ENCODE assay signal across 18 cellular contexts in the genomic region with DNA sequence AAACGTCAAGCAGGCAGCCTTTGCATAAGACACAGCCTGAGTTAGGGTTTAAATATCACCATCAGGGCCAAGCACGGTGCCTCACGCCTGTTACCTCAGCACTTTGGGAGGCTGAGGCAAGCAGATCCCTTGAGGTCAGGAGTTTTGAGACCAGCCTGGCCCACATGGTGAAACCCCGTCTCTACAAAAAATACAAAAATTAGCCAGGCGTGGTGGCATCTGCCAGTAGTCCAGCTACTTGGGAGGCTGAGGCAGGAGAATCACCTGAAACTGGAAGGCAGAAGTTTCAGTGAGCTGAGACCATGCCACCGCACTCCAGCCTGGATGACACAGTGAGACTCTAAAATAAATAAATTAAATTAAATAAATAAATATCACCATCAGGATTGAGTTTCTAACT.
"Had no signal": no experiment of that assay in that cellular context is flagged by ENCODE, and none has a peak within 500 bp of the region (broad histone marks: within the 10 kb centered on the region; RNA-seq: fewer than 3 reads in every experiment).

No MANE protein-coding gene starts in this region.

- H3K36me3 ChIP-seq: cardiac muscle cell, heart left ventricle, ovary had no signal

- DNase-seq: activated CD4-positive, alpha-beta memory T cell treated with anti-CD3 and anti-CD28 coated beads for 36 hours; activated CD4-positive, alpha-beta T cell treated with anti-CD3 and anti-CD28 coated beads for 1 hour; activated CD8-positive, alpha-beta memory T cell treated with anti-CD3 and anti-CD28 coated beads, Interleukin-2, amount 50 U/mL, for 4 hours; activated naive CD4-positive, alpha-beta T cell treated with Interleukin-2 at 50 U/mL for 16 hours; effector CD4-positive, alpha-beta T cell; heart left ventricle; mammary epithelial cell; mucosa of descending colon; ovary; stimulated activated CD4-positive, alpha-beta T cell treated with anti-CD3 and anti-CD28 coated beads, Interleukin-4, amount 100 ng/mL, for 1 hour; stimulated activated CD8-positive, alpha-beta memory T cell treated with anti-CD3 and anti-CD28 coated beads, Interleukin-4, amount 100 ng/mL, for 48 hours; stimulated activated naive CD8-positive, alpha-beta T cell treated with anti-CD3 and anti-CD28 coated beads, Interleukin-15, amount 100 ng/mL, for 72 hours; testis had no signal

- H3K27ac ChIP-seq: cardiac muscle cell, coronary artery, heart left ventricle, ovary had no signal

- H3K27ac Mint-ChIP-seq: activated CD4-positive, alpha-beta memory T cell treated with anti-CD3 and anti-CD28 coated beads for 36 hours; stimulated activated naive CD8-positive, alpha-beta T cell treated with anti-CD3 and anti-CD28 coated beads, Interleukin-15, amount 100 ng/mL, for 72 hours had no signal

- H3K4me3 Mint-ChIP-seq: activated CD4-positive, alpha-beta memory T cell treated with anti-CD3 and anti-CD28 coated beads for 36 hours; stimulated activated naive CD8-positive, alpha-beta T cell treated with anti-CD3 and anti-CD28 coated beads, Interleukin-15, amount 100 ng/mL, for 72 hours had no signal

- H3K27me3 ChIP-seq: cardiac muscle cell, heart left ventricle, ovary, testis had no signal

- FAIRE-seq: astrocyte, endothelial cell of umbilical vein, islet of Langerhans had no signal

- H3K27me3 Mint-ChIP-seq: activated CD4-positive, alpha-beta memory T cell treated with anti-CD3 and anti-CD28 coated beads for 36 hours; stimulated activated naive CD8-positive, alpha-beta T cell treated with anti-CD3 and anti-CD28 coated beads, Interleukin-15, amount 100 ng/mL, for 72 hours had no signal

- ATAC-seq: heart left ventricle; mucosa of descending colon; stimulated activated naive CD8-positive, alpha-beta T cell treated with anti-CD3 and anti-CD28 coated beads, Interleukin-15, amount 100 ng/mL, for 72 hours had no signal

- H3K4me3 ChIP-seq: cardiac muscle cell, coronary artery, heart left ventricle, mucosa of descending colon, ovary, testis had no signal

- H3K9me3 ChIP-seq: mucosa of descending colon, ovary, testis had no signal
